18 cellular contexts compared by ENCODE assay signal in the genomic region with DNA sequence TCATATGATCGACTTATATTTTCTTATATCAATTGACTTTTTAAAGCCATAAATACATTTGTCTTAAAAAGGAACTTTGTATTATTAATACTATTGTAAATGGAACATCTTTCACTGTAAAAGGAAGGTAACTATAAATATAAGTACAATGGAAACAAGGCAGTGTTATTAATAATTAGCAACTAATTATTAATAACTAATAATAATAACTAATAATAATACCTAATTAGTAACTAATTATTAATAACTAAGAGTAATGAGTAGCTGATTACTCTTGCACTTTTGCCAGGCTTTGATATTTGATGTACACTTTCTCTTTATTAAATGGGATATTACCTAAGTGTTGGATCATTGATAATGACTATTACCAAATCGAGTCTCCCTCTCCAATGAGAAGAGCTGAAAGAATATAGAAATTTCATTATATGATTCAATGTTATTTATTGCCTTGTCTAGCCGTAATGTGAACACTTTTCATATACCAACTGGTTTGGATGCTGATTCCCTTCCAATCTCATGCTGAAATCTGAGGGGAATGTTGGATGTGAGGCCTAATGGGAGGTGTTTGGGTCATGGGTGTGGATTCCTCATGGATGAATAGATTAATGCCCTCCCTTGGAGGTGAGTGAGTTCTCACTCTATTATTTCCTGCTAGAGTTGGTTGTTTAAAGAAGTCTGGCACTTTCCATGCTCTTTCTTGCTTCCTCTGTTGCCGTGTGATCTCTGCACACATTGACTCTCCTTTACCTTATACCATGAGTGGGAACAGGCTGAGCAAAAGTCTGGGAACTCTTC.
DNase-seq lines count a peak whose midpoint lies in the region; ATAC-seq, FAIRE-seq and TF ChIP-seq lines count a peak whose summit lies in the region.
"Had no signal": no experiment of that assay in that cellular context is flagged by ENCODE, and none has a peak within 500 bp of the region (broad histone marks: within the 10 kb centered on the region; RNA-seq: fewer than 3 reads in every experiment).

No MANE protein-coding gene starts in this region.

- TF ChIP-seq RAD21 in IMR-90 (IDR thresholded peaks at IDR 0.05; ENCODE audit: low read length) (no peak), K562 (CRISPR knock-in tag; conservative IDR thresholded peaks at IDR 0.05 in 1 of 2, IDR thresholded peaks at IDR 0.05 in 1 of 2) (no peak), HepG2 (CRISPR knock-in tag; IDR thresholded peaks at IDR 0.05) (no peak)

- no CpG with 5 or more reads among the region's 4 CpGs for WGBS in IMR-90 (ENCODE audit: extremely low coverage in 2 of 2, insufficient read length in 1 of 2), 2 experiments
- 0% methylated on average over 4 of the region's 4 CpGs for WGBS in K562 (ENCODE audit: insufficient coverage, low coverage, missing lambda C conversion rate)
- 10% methylated on average over 4 of the region's 4 CpGs for WGBS in HepG2 (ENCODE audit: low lambda C conversion rate)

- no peak overlapping the region for H2BK5ac ChIP-seq in IMR-90 (ENCODE audit: low read depth, low read length, poor library complexity, severe bottlenecking)

- H3K36me3 ChIP-seq in IMR-90 (ENCODE audit: control insufficient read depth, insufficient read depth, low read length) (no peaks in the 10 kb centered on the region), K562 (ENCODE audit: control insufficient read depth, insufficient read depth, low read length) (no peaks in the 10 kb centered on the region), kidney (ENCODE audit: control insufficient read depth in 1 of 2, insufficient read depth in 2 of 2, low read length in 2 of 2) (no peaks in the 10 kb centered on the region), OCI-LY7 (ENCODE audit: insufficient read depth, low read length) (no peaks in the 10 kb centered on the region), HepG2 (replicated peaks in 1 of 2; ENCODE audit: control insufficient read depth in 1 of 2, insufficient read depth in 2 of 2, low read length in 2 of 2) (no peaks in the 10 kb centered on the region)
- H3K36me3 ChIP-seq: HAP-1 had no signal

- no peaks in the 10 kb centered on the region for H3K4me1 ChIP-seq in IMR-90 (ENCODE audit: control insufficient read depth, insufficient read depth, low read length)
- no peaks in the 10 kb centered on the region for H3K4me1 ChIP-seq in K562 (replicated peaks in 1 of 2; ENCODE audit: control insufficient read depth in 2 of 2, insufficient read depth in 2 of 2, low read length in 2 of 2)
- no peaks in the 10 kb centered on the region for H3K4me1 ChIP-seq in kidney (ENCODE audit: control insufficient read depth in 1 of 2, insufficient read depth in 1 of 2, low read depth in 1 of 2, low read length in 2 of 2)
- no peaks in the 10 kb centered on the region for H3K4me1 ChIP-seq in OCI-LY7 (ENCODE audit: insufficient read depth, low read length, poor library complexity, severe bottlenecking)
- no peaks in the 10 kb centered on the region for H3K4me1 ChIP-seq in HepG2 (ENCODE audit: insufficient read depth, low read length)
- H3K4me1 ChIP-seq: HAP-1 had no signal

- no peaks in the 10 kb centered on the region for H3K4me1 Mint-ChIP-seq in endothelial cell (ENCODE audit: unreplicated experiment)
- H3K4me1 Mint-ChIP-seq: B cell had no signal

- no peaks in the 10 kb centered on the region for H3K36me3 Mint-ChIP-seq in endothelial cell (ENCODE audit: low read depth, unreplicated experiment)

- dilution Hi-C loops in IMR-90 (cut with HindIII; ENCODE audit: low sequenced_read_pairs, unreplicated experiment) = no loop called here

- intact Hi-C loops in IMR-90 (cut with micrococcal nuclease) (loop anchor here (10.0 kb wide), 1 partner anchor 336 kb away; no protein-coding TSS in a partner anchor), K562 (cut with micrococcal nuclease) (no loop called here), kidney (cut with DNase I) (no loop called here), OCI-LY7 (cut with micrococcal nuclease; ENCODE audit: unreplicated experiment) (no loop called here), HepG2 (cut with micrococcal nuclease; ENCODE audit: unreplicated experiment) (no loop called here)

- H3K27ac Mint-ChIP-seq in endothelial cell (ENCODE audit: unreplicated experiment) = no peak overlapping the region
- H3K27ac Mint-ChIP-seq: B cell; CD4-positive, alpha-beta T cell had no signal

- H3K27ac ChIP-seq in IMR-90 (ENCODE audit: insufficient read depth, low read length) (no peak overlapping the region), K562 (ENCODE audit: extremely low read depth, low read depth, low read length) (no peak overlapping the region), kidney (ENCODE audit: low read depth in 2 of 2, low read length in 2 of 2) (no peak overlapping the region), OCI-LY7 (ENCODE audit: low read depth, low read length, poor library complexity, severe bottlenecking) (no peak overlapping the region), HepG2 (ENCODE audit: extremely low read length, insufficient read depth, low read length) (no peak overlapping the region)

- H2AFZ ChIP-seq in IMR-90 (replicated peaks; ENCODE audit: low read length, poor library complexity) = no peak overlapping the region
- H2AFZ ChIP-seq in K562 (ENCODE audit: low read depth, low read length) = no peak overlapping the region
- no peak overlapping the region for H2AFZ ChIP-seq in OCI-LY7 (ENCODE audit: low read length)
- H2AFZ ChIP-seq in HepG2 (ENCODE audit: low read length) = no peak overlapping the region

- no peak overlapping the region for H3K4me3 Mint-ChIP-seq in endothelial cell (ENCODE audit: unreplicated experiment)
- H3K4me3 Mint-ChIP-seq: B cell; CD4-positive, alpha-beta T cell had no signal

- H3K27me3 ChIP-seq in IMR-90 (ENCODE audit: control insufficient read depth, insufficient read depth, low read length) (no peaks in the 10 kb centered on the region), K562 (ENCODE audit: control insufficient read depth in 2 of 2, insufficient read depth in 2 of 2, low read length in 2 of 2) (no peaks in the 10 kb centered on the region), HepG2 (ENCODE audit: control insufficient read depth in 1 of 2, insufficient read depth in 2 of 2, low read length in 2 of 2) (no peaks in the 10 kb centered on the region)

- no peak overlapping the region for H3K4ac ChIP-seq in IMR-90 (ENCODE audit: low read depth, low read length)

- no peak overlapping the region for H2BK15ac ChIP-seq in IMR-90 (ENCODE audit: low read depth, low read length)

- H4K5ac ChIP-seq in IMR-90 (ENCODE audit: low read depth, low read length) = no peak overlapping the region

- no peaks in the 10 kb centered on the region for H3K79me2 ChIP-seq in K562 (ENCODE audit: control insufficient read depth, insufficient read depth, low read length)
- no peaks in the 10 kb centered on the region for H3K79me2 ChIP-seq in OCI-LY7 (ENCODE audit: insufficient read depth, low read depth, low read length)
- no peaks in the 10 kb centered on the region for H3K79me2 ChIP-seq in HepG2 (ENCODE audit: insufficient read depth, low read length)

- no peak overlapping the region for H3K18ac ChIP-seq in IMR-90 (ENCODE audit: low read depth, low read length)

- H3K14ac ChIP-seq in IMR-90 (replicated peaks; ENCODE audit: low read depth, low read length) = no peak overlapping the region

- TF ChIP-seq CTCF in IMR-90 (conservative IDR thresholded peaks at IDR 0.05; ENCODE audit: low read depth, low read length) = no peak
- no peak for TF ChIP-seq CTCF in K562 (IDR thresholded peaks at IDR 0.05 in 2 of 3, conservative IDR thresholded peaks at IDR 0.05 in 1 of 3; ENCODE audit: insufficient read depth in 2 of 3, low read depth in 1 of 3, low read length in 3 of 3)
- no peak for TF ChIP-seq CTCF in kidney (IDR thresholded peaks at IDR 0.05; ENCODE audit: borderline replicate concordance, extremely low read depth, insufficient read depth)
- no peak for TF ChIP-seq CTCF in OCI-LY7 (conservative IDR thresholded peaks at IDR 0.05; ENCODE audit: low read length)
- TF ChIP-seq CTCF in HepG2 (CRISPR knock-in tag; IDR thresholded peaks at IDR 0.05) = no peak
- TF ChIP-seq CTCF in endothelial cell (IDR thresholded peaks at IDR 0.05; ENCODE audit: unreplicated experiment) = no peak

- H3K23ac ChIP-seq in IMR-90 (ENCODE audit: low read depth, low read length) = peak overlapping the region; percentile 66; the same call in 1 of the 2 replicates

- peak; percentile 9 for FAIRE-seq in A204.1 (lab: Jason Lieb, UNC)
- FAIRE-seq in K562 (lab: Jason Lieb, UNC) = no peak
- peak; percentile 11 for FAIRE-seq in kidney (lab: Jason Lieb, UNC)
- no peak for FAIRE-seq in HepG2 (lab: Jason Lieb, UNC)
- FAIRE-seq: GM12892 had no signal

- no peak for DNase-seq in IMR-90
- DNase-seq in K562 (ENCODE audit: extremely low read depth in 1 of 4, low spot score in 3 of 4) = no peak
- no peak for DNase-seq in kidney
- DNase-seq in OCI-LY7 (ENCODE audit: low spot score) = no peak
- DNase-seq in HepG2 (ENCODE audit: low spot score) = no peak
- DNase-seq in endothelial cell (ENCODE audit: low spot score) = no peak
- DNase-seq: 8988T; ACHN; C1 segment of cervical spinal cord; Calu3; CD4-positive, alpha-beta T cell; DMS 273 treated with DMSO at 0.1 percent for 48 hours; GOT3 had no signal

- H3K9me1 ChIP-seq in IMR-90 (ENCODE audit: insufficient read depth, low read length) = no peaks in the 10 kb centered on the region
- H3K9me1 ChIP-seq in K562 (ENCODE audit: control insufficient read depth, insufficient read depth, low read length) = no peaks in the 10 kb centered on the region

- no peaks in the 10 kb centered on the region; the same call in 1 of the 2 replicates for H3K9me2 ChIP-seq in OCI-LY7 (ENCODE audit: insufficient read depth, low read length)

- no TSS peak for BruUV-seq in IMR-90 (replicated peaks; lab: Mats Ljungman, UMichigan)
- BruUV-seq in K562 (replicated peaks; lab: Mats Ljungman, UMichigan) = no TSS peak
- BruUV-seq in OCI-LY7 (replicated peaks; lab: Mats Ljungman, UMichigan) = no TSS peak
- BruUV-seq in HepG2 (replicated peaks; lab: Mats Ljungman, UMichigan) = no TSS peak

- H3K9ac ChIP-seq in IMR-90 (ENCODE audit: low read depth, low read length) (no peak overlapping the region), K562 (ENCODE audit: insufficient read depth in 1 of 2, low read depth in 2 of 2, low read length in 2 of 2) (no peak overlapping the region), kidney (ENCODE audit: low read length in 2 of 2) (no peak overlapping the region), HepG2 (ENCODE audit: insufficient read depth, low read depth, low read length) (no peak overlapping the region)

- H2BK20ac ChIP-seq in IMR-90 (ENCODE audit: low read depth, low read length) = no peak overlapping the region

- no peak for ATAC-seq in IMR-90 (ENCODE audit: low read depth)
- ATAC-seq in K562 = no peak
- no peak for ATAC-seq in HepG2
- no peak for ATAC-seq in HG02938 (IDR thresholded peaks at IDR 0.05; ENCODE audit: unreplicated experiment)

- H2BK120ac ChIP-seq in IMR-90 (ENCODE audit: low read depth, low read length) = no peak overlapping the region

- H2AK9ac ChIP-seq in IMR-90 (replicated peaks; ENCODE audit: low read depth, low read length, poor library complexity) = no peak overlapping the region

- no peak overlapping the region for H4K8ac ChIP-seq in IMR-90 (ENCODE audit: low read depth in 2 of 2, low read length in 2 of 2)

- no peaks in the 10 kb centered on the region for H3K79me1 ChIP-seq in IMR-90 (ENCODE audit: low read depth in 1 of 2, low read length in 2 of 2)

- no peak overlapping the region for H4K91ac ChIP-seq in IMR-90 (ENCODE audit: insufficient read depth, low read depth, low read length)

- peaks cover 1% of the 10 kb centered on the region for H3K27me3 Mint-ChIP-seq in endothelial cell (ENCODE audit: unreplicated experiment)
- H3K27me3 Mint-ChIP-seq: CD4-positive, alpha-beta T cell had no signal

- TF ChIP-seq POLR2A in IMR-90 (IDR thresholded peaks at IDR 0.05; ENCODE audit: low read depth, low read length) (no peak), K562 (conservative IDR thresholded peaks at IDR 0.05) (no peak), HepG2 (IDR thresholded peaks at IDR 0.05; ENCODE audit: insufficient read depth in 1 of 2, low read depth in 2 of 2, low read length in 2 of 2) (no peak)

- POLR2A ChIA-PET in IMR-90 (lab: Charles Lee; ENCODE audit: unreplicated experiment) = no interaction called here
- POLR2A ChIA-PET in K562 (lab: Yijun Ruan, JAX) = interaction anchor here (0.6 kb wide), 1 partner anchor 59 kb away, joined by 3 read pairs; no protein-coding TSS in a partner anchor
- POLR2A ChIA-PET in OCI-LY7 (lab: Charles Lee) = interaction anchor here (0.7 kb wide), 1 partner anchor 187 kb away, joined by 5 read pairs; no protein-coding TSS in a partner anchor
- POLR2A ChIA-PET in HepG2 (lab: Yijun Ruan, JAX) = no interaction called here

- H4K20me1 ChIP-seq in IMR-90 (ENCODE audit: insufficient read depth, low read length) = no peaks in the 10 kb centered on the region
- no peaks in the 10 kb centered on the region for H4K20me1 ChIP-seq in K562 (replicated peaks; ENCODE audit: control insufficient read depth, insufficient read depth, low read length)
- no peaks in the 10 kb centered on the region for H4K20me1 ChIP-seq in OCI-LY7 (ENCODE audit: insufficient read depth, low read length)
- H4K20me1 ChIP-seq in HepG2 (ENCODE audit: insufficient read depth, low read length) = no peaks in the 10 kb centered on the region

- H3K56ac ChIP-seq in IMR-90 (ENCODE audit: extremely low read depth, insufficient read depth, low read length) = no peak overlapping the region

- H3K4me2 ChIP-seq in IMR-90 (ENCODE audit: low read depth, low read length) (no peak overlapping the region), K562 (ENCODE audit: insufficient read depth, low read length) (no peak overlapping the region), OCI-LY7 (ENCODE audit: low read length) (no peak overlapping the region), HepG2 (ENCODE audit: low read depth, low read length) (no peak overlapping the region)

- no peak overlapping the region for H2AK5ac ChIP-seq in IMR-90 (ENCODE audit: low read depth, low read length)

- H3K9me3 ChIP-seq in IMR-90 (ENCODE audit: control insufficient read depth, insufficient read depth, low read length) = no peaks in the 10 kb centered on the region
- H3K9me3 ChIP-seq in K562 (replicated peaks; ENCODE audit: control insufficient read depth, insufficient read depth, low read depth, low read length) = no peaks in the 10 kb centered on the region
- no peaks in the 10 kb centered on the region for H3K9me3 ChIP-seq in kidney (ENCODE audit: control insufficient read depth in 1 of 2, low read length in 2 of 2)
- no peaks in the 10 kb centered on the region for H3K9me3 ChIP-seq in OCI-LY7 (ENCODE audit: low read length)
- H3K9me3 ChIP-seq in HepG2 (ENCODE audit: low read length) = no peaks in the 10 kb centered on the region
- H3K9me3 ChIP-seq: HAP-1 had no signal

- H3K4me3 ChIP-seq in IMR-90 (ENCODE audit: insufficient read depth, low read depth, low read length) = no peak overlapping the region
- H3K4me3 ChIP-seq in K562 = no peak overlapping the region
- no peak overlapping the region for H3K4me3 ChIP-seq in kidney (ENCODE audit: low read length in 2 of 2)
- no peak overlapping the region for H3K4me3 ChIP-seq in OCI-LY7 (ENCODE audit: low read depth, low read length, poor library complexity, severe bottlenecking)
- no peak overlapping the region for H3K4me3 ChIP-seq in HepG2 (replicated peaks in 1 of 3; ENCODE audit: insufficient read depth in 1 of 3, low read depth in 2 of 3, low read length in 3 of 3)
- H3K4me3 ChIP-seq: HAP-1 had no signal

- in situ Hi-C loops in IMR-90 (cut with MboI; ENCODE audit: low sequenced_read_pairs) (no loop called here), K562 (cut with MboI) (no loop called here), HepG2 (cut with HindIII; ENCODE audit: extremely low pct_ligation_motif_present, low pct_unique_long_range_greater_than_20kb) (no loop called here)

- H3K9me3 Mint-ChIP-seq in endothelial cell (ENCODE audit: unreplicated experiment) = no peaks in the 10 kb centered on the region
- H3K9me3 Mint-ChIP-seq: CD4-positive, alpha-beta T cell had no signal

- TF ChIP-seq EP300 in K562 (IDR thresholded peaks at IDR 0.05; ENCODE audit: low read length) = no peak
- no peak for TF ChIP-seq EP300 in HepG2 (IDR thresholded peaks at IDR 0.05; ENCODE audit: low read depth in 2 of 2, low read length in 2 of 2)
- TF ChIP-seq EP300 in HepG2 (CRISPR knock-in tag; IDR thresholded peaks at IDR 0.05; ENCODE audit: borderline replicate concordance) = no peak

- CTCF ChIA-PET in IMR-90 (lab: Yijun Ruan, JAX) (no interaction called here), K562 (lab: Yijun Ruan, JAX; ENCODE audit: low intra/inter-chr PET ratio) (no interaction called here), OCI-LY7 (lab: Charles Lee; ENCODE audit: unreplicated experiment) (no interaction called here), HepG2 (lab: Yijun Ruan, JAX; ENCODE audit: low intra/inter-chr PET ratio, low total read pairs) (no interaction called here)

Comparison
In these comparisons a context has a peak if more than half of its experiments do, and no peak if none do; other contexts are left out.
1. POLR2A ChIA-PET loops: an anchor here in K562 (0.6 kb wide) and OCI-LY7 (0.7 kb wide); none called in IMR-90 and HepG2.